ENCODE assay signal across 10 cellular contexts in genomic region chr10:13708256-13708990, GRCh38.
A peak's percentile ranks its signal among the peaks of the same experiment; 100 is the strongest.
DNase-seq lines count a peak whose midpoint lies in the region; ATAC-seq, FAIRE-seq and TF ChIP-seq lines count a peak whose summit lies in the region.
"Had no signal": no experiment of that assay in that cellular context is flagged by ENCODE, and none has a peak within 500 bp of the region (broad histone marks: within the 10 kb centered on the region; RNA-seq: fewer than 3 reads in every experiment).

No MANE protein-coding gene starts in this region.

- no peak overlapping the region for H3K18ac ChIP-seq in H9 (ENCODE audit: insufficient read length, low read depth, low read length)

- H2BK15ac ChIP-seq in H9 (ENCODE audit: low read depth, low read length) = no peak overlapping the region

- H3K9me3 Mint-ChIP-seq in H9 = no peaks in the 10 kb centered on the region

- no peak overlapping the region for H3K14ac ChIP-seq in H9 (ENCODE audit: insufficient read depth, low read length)

- no peak overlapping the region for H4K8ac ChIP-seq in H9 (replicated peaks; ENCODE audit: insufficient read length, low read depth, low read length)

- no peak overlapping the region for H3K56ac ChIP-seq in H9 (ENCODE audit: insufficient read length, low read depth, low read length)

- no peak overlapping the region for H2AK5ac ChIP-seq in H9 (ENCODE audit: insufficient read length, low read length)

- H3K4me1 Mint-ChIP-seq in H9 = peaks cover 76 to 78% of the 10 kb centered on the region in 2 experiments

- H3K27ac ChIP-seq in A549 = peak overlapping the region in 1 of 2 experiments; percentile 89; a peak in 3 of 6 replicates
- H3K27ac ChIP-seq in H9 (ENCODE audit: insufficient read length, low read depth, low read length) = no peak overlapping the region
- peak overlapping the region; percentile 39 to 56 for H3K27ac ChIP-seq in mucosa of rectum (ENCODE audit: low read depth in 2 of 2, low read length in 2 of 2)
- H3K27ac ChIP-seq: HL-60, WERI-Rb-1 had no signal

- H3K4me2 ChIP-seq in A549 (peak overlapping the region; percentile 91), H9 (ENCODE audit: insufficient read depth, insufficient read length, low read length) (peak overlapping the region; percentile 60)

- H2BK20ac ChIP-seq in H9 (ENCODE audit: low read depth, low read length, poor library complexity, severe bottlenecking) = no peak overlapping the region

- no peaks in the 10 kb centered on the region for H3K79me1 ChIP-seq in H9 (ENCODE audit: insufficient read depth, low read depth, low read length, poor library complexity, severe bottlenecking)

- H3K9me3 ChIP-seq in A549 = no peaks in the 10 kb centered on the region
- H3K9me3 ChIP-seq in H9 (ENCODE audit: control insufficient read depth, low read depth, low read length) = no peaks in the 10 kb centered on the region
- H3K9me3 ChIP-seq in mucosa of rectum (ENCODE audit: control insufficient read depth in 2 of 2, low read length in 2 of 2) = no peaks in the 10 kb centered on the region

- no peaks in the 10 kb centered on the region for H4K20me1 ChIP-seq in H9 (ENCODE audit: control insufficient read depth, insufficient read depth, insufficient read length)

- no peak overlapping the region for H3K4ac ChIP-seq in H9 (ENCODE audit: low read depth, low read length)

- no peaks in the 10 kb centered on the region for H3K27me3 ChIP-seq in H9 (ENCODE audit: insufficient read depth, low read length)
- no peaks in the 10 kb centered on the region for H3K27me3 ChIP-seq in mucosa of rectum (ENCODE audit: control insufficient read depth in 2 of 2, insufficient read depth in 2 of 2, low read length in 2 of 2)

- TF ChIP-seq CTCF in A549 (IDR thresholded peaks at IDR 0.05) = no peak
- no peak for TF ChIP-seq CTCF in H9 (conservative IDR thresholded peaks at IDR 0.05)
- TF ChIP-seq CTCF in cardiac fibroblast (IDR thresholded peaks at IDR 0.05; ENCODE audit: low read depth, low read length) = no peak

- no peak overlapping the region for H2AFZ ChIP-seq in H9 (ENCODE audit: low read length)

- no peaks in the 10 kb centered on the region for H3K36me3 ChIP-seq in mucosa of rectum (ENCODE audit: control insufficient read depth in 2 of 2, insufficient read depth in 2 of 2, low read length in 2 of 2)
- H3K36me3 ChIP-seq: WERI-Rb-1 had no signal

- peaks cover 24% of the 10 kb centered on the region for H3K4me1 ChIP-seq in A549
- H3K4me1 ChIP-seq in H9 (ENCODE audit: insufficient read depth, low read length) = peaks cover 2% of the 10 kb centered on the region; the same call in 1 of the 2 replicates
- peaks cover 15 to 16% of the 10 kb centered on the region in 2 donors for H3K4me1 ChIP-seq in mucosa of rectum (ENCODE audit: control insufficient read depth in 2 of 2, insufficient read depth in 2 of 2, low read length in 2 of 2)

- 91% methylated on average over 8 of the region's 8 CpGs for WGBS in A549 (ENCODE audit: missing lambda C conversion rate)
- WGBS in H9 (ENCODE audit: extremely low coverage, insufficient read length, low lambda C conversion rate) = no CpG with 5 or more reads among the region's 8 CpGs

- no peak overlapping the region for H2BK5ac ChIP-seq in H9 (ENCODE audit: insufficient read length, low read length)

- peak overlapping the region; percentile 45 to 94 (median 72); a peak in 5 of 7 replicates for H3K27ac Mint-ChIP-seq in H9

- H4K5ac ChIP-seq in H9 (ENCODE audit: insufficient read length, low read depth, low read length) = no peak overlapping the region

- no peak for DNase-seq in A549 (ENCODE audit: low read depth in 1 of 2, low spot score in 1 of 2)
- no peak for DNase-seq in H9
- DNase-seq in cardiac fibroblast (ENCODE audit: low read depth in 2 of 2) = no peak
- no peak for DNase-seq in stimulated activated CD4-positive, alpha-beta T cell treated with anti-CD3 and anti-CD28 coated beads, Interleukin-1b, Interleukin-23, amount 100 ng/mL, for 48 hours
- DNase-seq in RCC 7860 (ENCODE audit: low spot score) = no peak
- DNase-seq: WERI-Rb-1 had no signal

- no peak overlapping the region for H4K91ac ChIP-seq in H9 (ENCODE audit: insufficient read length, low read depth, low read length)

- H3K23ac ChIP-seq in H9 (ENCODE audit: insufficient read length, low read depth, low read length) = no peak overlapping the region

- H3K23me2 ChIP-seq in H9 (ENCODE audit: insufficient read length, low read depth, low read length, poor library complexity, severe bottlenecking) = peaks cover 12% of the 10 kb centered on the region

- no peak for FAIRE-seq in A549 (lab: Jason Lieb, UNC)
- no peak for FAIRE-seq in RCC 7860 (lab: Jason Lieb, UNC)

- no peak overlapping the region for H3K9ac ChIP-seq in H9 (ENCODE audit: extremely low read depth, insufficient read length, low read length)
- peak overlapping the region in 1 of 2 donors; percentile 55 for H3K9ac ChIP-seq in mucosa of rectum (ENCODE audit: low read depth in 1 of 2, low read length in 2 of 2)

- ATAC-seq in A549 (no peak; a peak in 1 of 6 replicates), GM18861 (IDR thresholded peaks at IDR 0.05; ENCODE audit: unreplicated experiment) (no peak), GM19467 (IDR thresholded peaks at IDR 0.05; ENCODE audit: unreplicated experiment) (no peak)

- H2BK12ac ChIP-seq in H9 (ENCODE audit: insufficient read length, low read depth, low read length) = no peak overlapping the region

- H3K79me2 ChIP-seq in H9 (ENCODE audit: insufficient read depth, low read length) = no peaks in the 10 kb centered on the region

- TF ChIP-seq POLR2A in A549 (IDR thresholded peaks at IDR 0.05; ENCODE audit: low read length) = no peak

- TF ChIP-seq RAD21 in A549 (conservative IDR thresholded peaks at IDR 0.05 in 1 of 2, IDR thresholded peaks at IDR 0.05 in 1 of 2) = no peak

- H3K27me3 Mint-ChIP-seq in H9 (ENCODE audit: low read depth) = no peaks in the 10 kb centered on the region

- POLR2A ChIA-PET in A549 (lab: Yijun Ruan, JAX) = no interaction called here

- H3T11ph ChIP-seq in H9 (ENCODE audit: low read length) = no peak overlapping the region

- H3K36me3 Mint-ChIP-seq in H9 (ENCODE audit: insufficient read depth in 1 of 3, low read depth in 3 of 3) = peaks cover 3 to 8% (median 3%) of the 10 kb centered on the region in 3 experiments; a peak in 5 of 7 replicates

- CTCF ChIA-PET in A549 (lab: Yijun Ruan, JAX) = interaction anchor here (2.6 to 2.9 kb wide), 2 partner anchors 10 to 49 kb away, joined by 6 to 8 read pairs; no protein-coding TSS in a partner anchor

- H3K4me3 ChIP-seq in A549 = peak overlapping the region; percentile 50; the same call in 2 of the 3 replicates
- peak overlapping the region; percentile 55 to 75 for H3K4me3 ChIP-seq in cardiac fibroblast (replicated peaks in 1 of 2; ENCODE audit: low read depth in 2 of 2, low read length in 2 of 2)
- H3K4me3 ChIP-seq in mucosa of rectum (ENCODE audit: low read length in 2 of 2) = peak overlapping the region; percentile 78 to 80

- H2BK120ac ChIP-seq in H9 (ENCODE audit: low read depth, low read length, poor library complexity, severe bottlenecking) = no peak overlapping the region

- TF ChIP-seq EP300 in A549 (IDR thresholded peaks at IDR 0.05) = no peak

- peak overlapping the region; percentile 67 to 90 for H3K4me3 Mint-ChIP-seq in H9

TF ChIP-seq in A549, 52 proteins besides CTCF, POLR2A, EP300 and RAD21:
- TF ChIP-seq TP53 (CRISPR knock-in tag; IDR thresholded peaks at IDR 0.05) (no peak), FOSB (CRISPR knock-in tag; IDR thresholded peaks at IDR 0.05) (no peak), MYC (IDR thresholded peaks at IDR 0.05; ENCODE audit: borderline replicate concordance, low read length) (no peak), E2F6 (IDR thresholded peaks at IDR 0.05; ENCODE audit: borderline replicate concordance, low read depth) (no peak), MAX (IDR thresholded peaks at IDR 0.05) (no peak), KDM1A (IDR thresholded peaks at IDR 0.05; ENCODE audit: low read depth) (no peak), CEBPB (IDR thresholded peaks at IDR 0.05) (no peak), JUNB (IDR thresholded peaks at IDR 0.05) (no peak), RNF2 (IDR thresholded peaks at IDR 0.05; ENCODE audit: borderline replicate concordance, low read depth) (no peak), ZNF302 (CRISPR knock-in tag; IDR thresholded peaks at IDR 0.05) (no peak), ELK1 (IDR thresholded peaks at IDR 0.05; ENCODE audit: low read depth, low read length) (no peak), ZSCAN20 (CRISPR knock-in tag; IDR thresholded peaks at IDR 0.05) (no peak), SMC3 (IDR thresholded peaks at IDR 0.05) (no peak), RCOR1 (IDR thresholded peaks at IDR 0.05; ENCODE audit: low read depth, low read length) (no peak), HDAC2 (IDR thresholded peaks at IDR 0.05) (no peak), ZFP36 (IDR thresholded peaks at IDR 0.05; ENCODE audit: borderline replicate concordance, partially characterized antibody) (no peak), MAZ (IDR thresholded peaks at IDR 0.05; ENCODE audit: borderline replicate concordance, low read depth, low read length) (no peak), CBX8 (IDR thresholded peaks at IDR 0.05) (no peak), ZC3H11A (IDR thresholded peaks at IDR 0.05) (no peak), CHD4 (IDR thresholded peaks at IDR 0.05; ENCODE audit: borderline replicate concordance) (no peak)
